ENCODE assay signal across 18 cellular contexts in genomic region chr20:41076776-41077175, GRCh38. TPM values are rescaled to one million over a fixed set of nuclear protein-coding genes. Genes with fewer than 3 reads are reported as not detected.
A peak's percentile ranks its signal among the peaks of the same experiment; 100 is the strongest.
DNase-seq lines count a peak whose midpoint lies in the region; ATAC-seq and TF ChIP-seq lines count a peak whose summit lies in the region.
"Had no signal": no experiment of that assay in that cellular context is flagged by ENCODE, and none has a peak within 500 bp of the region (broad histone marks: within the 10 kb centered on the region; RNA-seq: fewer than 3 reads in every experiment).

No MANE protein-coding gene starts in this region.

- no peak overlapping the region for H2AFZ ChIP-seq in OCI-LY7 (ENCODE audit: low read length)
- no peak overlapping the region for H2AFZ ChIP-seq in osteoblast (ENCODE audit: low read length)

- no peak for TF ChIP-seq POLR2A in uterus (IDR thresholded peaks at IDR 0.05)

- H3K9me3 ChIP-seq in OCI-LY7 (ENCODE audit: low read length) (no peaks in the 10 kb centered on the region), osteoblast (ENCODE audit: low read depth, low read length) (no peaks in the 10 kb centered on the region), uterus (no peaks in the 10 kb centered on the region)
- H3K9me3 ChIP-seq: breast epithelium, thoracic aorta had no signal

- H3K4me1 ChIP-seq in OCI-LY7 (ENCODE audit: insufficient read depth, low read length, poor library complexity, severe bottlenecking) (peaks cover 54% of the 10 kb centered on the region), osteoblast (ENCODE audit: insufficient read depth, low read length) (peaks cover 55% of the 10 kb centered on the region), uterus (peaks cover 0 to 3% of the 10 kb centered on the region in 2 donors)

- H3K27me3 Mint-ChIP-seq in activated CD8-positive, alpha-beta memory T cell treated with anti-CD3 and anti-CD28 coated beads, Interleukin-2, amount 10 ng/mL, durations not matched to agents 7 days and 5 days: no peaks in the 10 kb centered on the region
- H3K27me3 Mint-ChIP-seq in activated T-helper 2 cell treated with anti-CD3 and anti-CD28 coated beads, Interferon-gamma antibody, Interleukin-2, Interleukin-4, amounts not matched to agents 10 μg/mL and 5 μg/mL and 100 μg/mL, durations not matched to agents 14 hours and 24 hours and 36 hours (ENCODE audit: low read depth): no peaks in the 10 kb centered on the region

- H3K4me3 ChIP-seq in OCI-LY7 (ENCODE audit: low read depth, low read length, poor library complexity, severe bottlenecking): no peak overlapping the region
- no peak overlapping the region for H3K4me3 ChIP-seq in osteoblast (ENCODE audit: insufficient read depth, low read length)
- no peak overlapping the region for H3K4me3 ChIP-seq in uterus
- H3K4me3 ChIP-seq: breast epithelium had no signal

- no peaks in the 10 kb centered on the region for H3K27me3 ChIP-seq in osteoblast (ENCODE audit: insufficient read depth, low read length)
- no peaks in the 10 kb centered on the region for H3K27me3 ChIP-seq in uterus
- H3K27me3 ChIP-seq: breast epithelium had no signal

- CTCF ChIA-PET in activated CD8-positive, alpha-beta memory T cell treated with anti-CD3 and anti-CD28 coated beads, Interleukin-2, amount 10 ng/mL, durations not matched to agents 7 days and 5 days (lab: Charles Lee): interaction anchor here (12.0 kb wide), 1 partner anchor 87 kb away, joined by 121 read pairs; no protein-coding TSS in a partner anchor
- CTCF ChIA-PET in OCI-LY7 (lab: Charles Lee; ENCODE audit: unreplicated experiment): no interaction called here

- peaks cover 14% of the 10 kb centered on the region; the same call in 1 of the 2 replicates for H4K20me1 ChIP-seq in OCI-LY7 (ENCODE audit: insufficient read depth, low read length)
- H4K20me1 ChIP-seq in osteoblast (ENCODE audit: insufficient read depth, low read length): peaks cover 24% of the 10 kb centered on the region

- H3K9me2 ChIP-seq in OCI-LY7 (ENCODE audit: insufficient read depth, low read length): no peaks in the 10 kb centered on the region

- H3K4me1 Mint-ChIP-seq in activated CD8-positive, alpha-beta memory T cell treated with anti-CD3 and anti-CD28 coated beads, Interleukin-2, amount 10 ng/mL, durations not matched to agents 7 days and 5 days: peaks cover 78% of the 10 kb centered on the region
- peaks cover 78% of the 10 kb centered on the region for H3K4me1 Mint-ChIP-seq in activated T-helper 2 cell treated with anti-CD3 and anti-CD28 coated beads, Interferon-gamma antibody, Interleukin-2, Interleukin-4, amounts not matched to agents 10 μg/mL and 5 μg/mL and 100 μg/mL, durations not matched to agents 14 hours and 24 hours and 36 hours (ENCODE audit: low read depth)

- no peak for DNase-seq in activated CD8-positive, alpha-beta memory T cell treated with anti-CD3 and anti-CD28 coated beads, Interleukin-2, amount 10 ng/mL, durations not matched to agents 7 days and 5 days
- no peak for DNase-seq in activated CD8-positive, alpha-beta memory T cell treated with anti-CD3 and anti-CD28 coated beads, Interleukin-2, amount 50 U/mL, for 48 hours
- DNase-seq in OCI-LY7 (ENCODE audit: low spot score) (no peak), osteoblast (ENCODE audit: insufficient read length, low spot score, missing footprints) (no peak), A172 (ENCODE audit: low spot score) (no peak), uterus (no peak)
- no peak for DNase-seq in activated T-helper 2 cell treated with anti-CD3 and anti-CD28 coated beads, Interferon-gamma antibody, Interleukin-2, Interleukin-4, amounts not matched to agents 10 μg/mL and 5 μg/mL and 100 μg/mL, durations not matched to agents 14 hours and 24 hours and 36 hours (ENCODE audit: low spot score)
- DNase-seq: dermis blood vessel endothelial cell, DMS53, NCI-H1694, NCI-H2227 treated with DMSO at 0.1 percent for 48 hours, retina, RPMI8226, SW 1271 had no signal

- H3K9me3 Mint-ChIP-seq in activated CD8-positive, alpha-beta memory T cell treated with anti-CD3 and anti-CD28 coated beads, Interleukin-2, amount 10 ng/mL, durations not matched to agents 7 days and 5 days (ENCODE audit: low read depth): no peaks in the 10 kb centered on the region
- no peaks in the 10 kb centered on the region for H3K9me3 Mint-ChIP-seq in activated T-helper 2 cell treated with anti-CD3 and anti-CD28 coated beads, Interferon-gamma antibody, Interleukin-2, Interleukin-4, amounts not matched to agents 10 μg/mL and 5 μg/mL and 100 μg/mL, durations not matched to agents 14 hours and 24 hours and 36 hours

- H3K36me3 ChIP-seq in OCI-LY7 (ENCODE audit: insufficient read depth, low read length) (peaks cover 97% of the 10 kb centered on the region), osteoblast (ENCODE audit: insufficient read depth, low read length) (peaks cover 25% of the 10 kb centered on the region), uterus (no peaks in the 10 kb centered on the region)
- H3K36me3 ChIP-seq: breast epithelium had no signal

- BruUV-seq in OCI-LY7 (replicated peaks; lab: Mats Ljungman, UMichigan): no TSS peak

- intact Hi-C loops in OCI-LY7 (cut with micrococcal nuclease; ENCODE audit: unreplicated experiment): no loop called here
- intact Hi-C loops in activated T-helper 2 cell treated with anti-CD3 and anti-CD28 coated beads, Interferon-gamma antibody, Interleukin-2, Interleukin-4, amounts not matched to agents 10 μg/mL and 5 μg/mL and 100 μg/mL, durations not matched to agents 14 hours and 24 hours and 36 hours (cut with micrococcal nuclease): loop anchor here (1.0 kb wide), 1 partner anchor 73 kb away; no protein-coding TSS in a partner anchor
- intact Hi-C loops in uterus (cut with DNase I; ENCODE audit: low total_unique reads): no loop called here

- no peak for ATAC-seq in activated CD8-positive, alpha-beta memory T cell treated with anti-CD3 and anti-CD28 coated beads, Interleukin-2, amount 10 ng/mL, durations not matched to agents 7 days and 5 days
- no peak for ATAC-seq in HG03469 (IDR thresholded peaks at IDR 0.05; ENCODE audit: unreplicated experiment)

- TF ChIP-seq CTCF in OCI-LY7 (conservative IDR thresholded peaks at IDR 0.05; ENCODE audit: low read length) (no peak), osteoblast (IDR thresholded peaks at IDR 0.05; ENCODE audit: extremely low read depth, low read depth, low read length) (no peak), uterus (IDR thresholded peaks at IDR 0.05) (no peak)

- peaks cover 41% of the 10 kb centered on the region for H3K36me3 Mint-ChIP-seq in activated CD8-positive, alpha-beta memory T cell treated with anti-CD3 and anti-CD28 coated beads, Interleukin-2, amount 10 ng/mL, durations not matched to agents 7 days and 5 days
- peaks cover 66% of the 10 kb centered on the region for H3K36me3 Mint-ChIP-seq in activated T-helper 2 cell treated with anti-CD3 and anti-CD28 coated beads, Interferon-gamma antibody, Interleukin-2, Interleukin-4, amounts not matched to agents 10 μg/mL and 5 μg/mL and 100 μg/mL, durations not matched to agents 14 hours and 24 hours and 36 hours (ENCODE audit: low read depth)

- H3K4me2 ChIP-seq in OCI-LY7 (ENCODE audit: low read length): no peak overlapping the region
- no peak overlapping the region for H3K4me2 ChIP-seq in osteoblast (ENCODE audit: insufficient read depth, low read length)

- peaks cover 85% of the 10 kb centered on the region for H3K79me2 ChIP-seq in OCI-LY7 (ENCODE audit: insufficient read depth, low read depth, low read length)
- peaks cover 75% of the 10 kb centered on the region for H3K79me2 ChIP-seq in osteoblast (ENCODE audit: insufficient read depth, low read length)

- H3K27ac ChIP-seq in OCI-LY7 (ENCODE audit: low read depth, low read length, poor library complexity, severe bottlenecking): peak overlapping the region; percentile 7
- H3K27ac ChIP-seq in osteoblast (ENCODE audit: low read depth, low read length): peak overlapping the region; percentile 22
- H3K27ac ChIP-seq in uterus: no peak overlapping the region
- H3K27ac ChIP-seq: C4-2B had no signal

- H3K4me3 Mint-ChIP-seq in activated CD8-positive, alpha-beta memory T cell treated with anti-CD3 and anti-CD28 coated beads, Interleukin-2, amount 10 ng/mL, durations not matched to agents 7 days and 5 days: no peak overlapping the region
- H3K4me3 Mint-ChIP-seq in activated T-helper 2 cell treated with anti-CD3 and anti-CD28 coated beads, Interferon-gamma antibody, Interleukin-2, Interleukin-4, amounts not matched to agents 10 μg/mL and 5 μg/mL and 100 μg/mL, durations not matched to agents 14 hours and 24 hours and 36 hours (ENCODE audit: low read depth): peak overlapping the region; percentile 41

- peak overlapping the region; percentile 76 for H3K27ac Mint-ChIP-seq in activated CD8-positive, alpha-beta memory T cell treated with anti-CD3 and anti-CD28 coated beads, Interleukin-2, amount 10 ng/mL, durations not matched to agents 7 days and 5 days
- peak overlapping the region; percentile 85 for H3K27ac Mint-ChIP-seq in activated T-helper 2 cell treated with anti-CD3 and anti-CD28 coated beads, Interferon-gamma antibody, Interleukin-2, Interleukin-4, amounts not matched to agents 10 μg/mL and 5 μg/mL and 100 μg/mL, durations not matched to agents 14 hours and 24 hours and 36 hours

- POLR2A ChIA-PET in OCI-LY7 (lab: Charles Lee): no interaction called here

RNA-seq across cellular contexts. Expression of gene TOP1, which starts 48.2 kb away (rescaled TPM):
- 10 to 100 TPM; 73.1 to 89.0 TPM for total RNA-seq in activated CD8-positive, alpha-beta memory T cell treated with anti-CD3 and anti-CD28 coated beads, Interleukin-2, amount 10 ng/mL, durations not matched to agents 7 days and 5 days
- total RNA-seq in OCI-LY7 (2014; rRNA removed; shearing (Covaris generic)): 44.6 and 53.0 TPM in 2 replicates
- 168 and 200 TPM in 2 replicates for total RNA-seq in OCI-LY7 (2022)
- 116 and 118 TPM in 2 replicates for total RNA-seq in activated T-helper 2 cell treated with anti-CD3 and anti-CD28 coated beads, Interferon-gamma antibody, Interleukin-2, Interleukin-4, amounts not matched to agents 10 μg/mL and 5 μg/mL and 100 μg/mL, durations not matched to agents 14 hours and 24 hours and 36 hours
- total RNA-seq in osteoblast: 9.4 and 10.5 TPM in 2 replicates
- 16.7 and 17.9 TPM in 2 replicates for total RNA-seq in A172 (2014; rRNA removed; shearing (Covaris generic))
- total RNA-seq in uterus: 10 to 100 TPM; 20.5 to 47.1 (median 35.4) TPM

Comparison
In these comparisons a context has a peak if more than half of its experiments do, and no peak if none do; other contexts are left out.
1. H3K27ac ChIP-seq: peak in OCI-LY7 (single experiment) and osteoblast (single experiment); none in uterus (0 of 2).